Comparison of ENCODE assay signal across 8 cellular contexts in genomic region chr4:163494360-163495241, GRCh38. TPM values are rescaled to one million over a fixed set of nuclear protein-coding genes. Genes with fewer than 3 reads are reported as not detected.
A peak's percentile ranks its signal among the peaks of the same experiment; 100 is the strongest.
DNase-seq lines count a peak whose midpoint lies in the region; ATAC-seq and TF ChIP-seq lines count a peak whose summit lies in the region.

TSS of gene TMA16 (plus strand) at chr4:163494690. CDS start at chr4:163494802, 112 bp downstream.

- H3K27me3 Mint-ChIP-seq in CD4-positive, CD25-positive, alpha-beta regulatory T cell, result peaks cover 17% of the 10 kb centered on the region
- peaks cover 8% of the 10 kb centered on the region for H3K27me3 Mint-ChIP-seq in activated CD8-positive, alpha-beta T cell treated with anti-CD3 and anti-CD28 coated beads, Interleukin-2, amount 10 ng/mL, durations not matched to agents 7 days and 5 days (ENCODE audit: low read depth)

- H3K27me3 ChIP-seq in CD4-positive, CD25-positive, alpha-beta regulatory T cell (ENCODE audit: control insufficient read depth, insufficient read depth, low read length), result no peaks in the 10 kb centered on the region
- H3K27me3 ChIP-seq in lung (ENCODE audit: control insufficient read depth, insufficient read depth), result no peaks in the 10 kb centered on the region

- H3K36me3 Mint-ChIP-seq in CD4-positive, CD25-positive, alpha-beta regulatory T cell, result no peaks in the 10 kb centered on the region
- peaks cover 21% of the 10 kb centered on the region for H3K36me3 Mint-ChIP-seq in activated CD8-positive, alpha-beta T cell treated with anti-CD3 and anti-CD28 coated beads, Interleukin-2, amount 10 ng/mL, durations not matched to agents 7 days and 5 days (ENCODE audit: low read depth)

- H3K36me3 ChIP-seq in CD4-positive, CD25-positive, alpha-beta regulatory T cell (ENCODE audit: control insufficient read depth, insufficient read depth, low read length), result no peaks in the 10 kb centered on the region
- H3K36me3 ChIP-seq in lung (ENCODE audit: control insufficient read depth in 2 of 2, insufficient read depth in 2 of 2, low read length in 2 of 2), result no peaks in the 10 kb centered on the region

- H3K4me1 ChIP-seq in CD4-positive, CD25-positive, alpha-beta regulatory T cell (ENCODE audit: control insufficient read depth, insufficient read depth, low read length, poor library complexity, severe bottlenecking), result peaks cover 29% of the 10 kb centered on the region
- H3K4me1 ChIP-seq in lung (ENCODE audit: control insufficient read depth in 2 of 2, insufficient read depth in 2 of 2, low read length in 2 of 2), result peaks cover 0 to 7% of the 10 kb centered on the region in 2 donors

- no peaks in the 10 kb centered on the region for H3K9me3 ChIP-seq in CD4-positive, CD25-positive, alpha-beta regulatory T cell (ENCODE audit: control insufficient read depth in 2 of 2, low read length in 2 of 2)
- no peaks in the 10 kb centered on the region for H3K9me3 ChIP-seq in lung (ENCODE audit: control insufficient read depth in 2 of 2, insufficient read depth in 1 of 2, low read length in 1 of 2)

- CTCF ChIA-PET in activated CD8-positive, alpha-beta T cell treated with anti-CD3 and anti-CD28 coated beads, Interleukin-2, amount 10 ng/mL, durations not matched to agents 7 days and 5 days (lab: Charles Lee), result interaction anchor here (0.6 to 3.4 kb wide), 7 partner anchors 9 to 61 kb away, joined by 3 to 35 read pairs (median 4); no protein-coding TSS in a partner anchor

- H3K4me3 Mint-ChIP-seq in CD4-positive, CD25-positive, alpha-beta regulatory T cell, result peak within 1 kb of the TSS; percentile 98 to 100 (median 98)
- H3K4me3 Mint-ChIP-seq in activated CD8-positive, alpha-beta T cell treated with anti-CD3 and anti-CD28 coated beads, Interleukin-2, amount 10 ng/mL, durations not matched to agents 7 days and 5 days, result peak within 1 kb of the TSS; percentile 100

- POLR2A ChIA-PET in activated CD8-positive, alpha-beta T cell treated with anti-CD3 and anti-CD28 coated beads, Interleukin-2, amount 10 ng/mL, durations not matched to agents 7 days and 5 days (lab: Charles Lee), result interaction anchor here (0.6 to 1.7 kb wide), 13 partner anchors 9 to 67 kb away, joined by 3 to 6 read pairs (median 4); no protein-coding TSS in a partner anchor

- peak within 1 kb of the TSS; percentile 93 for H3K4me3 ChIP-seq in CD4-positive, CD25-positive, alpha-beta regulatory T cell (ENCODE audit: low read depth, low read length)
- H3K4me3 ChIP-seq in lung, result peak within 1 kb of the TSS; percentile 66

- peaks cover 22 to 37% (median 31%) of the 10 kb centered on the region in 4 donors for H3K4me1 Mint-ChIP-seq in CD4-positive, CD25-positive, alpha-beta regulatory T cell
- peaks cover 35% of the 10 kb centered on the region for H3K4me1 Mint-ChIP-seq in activated CD8-positive, alpha-beta T cell treated with anti-CD3 and anti-CD28 coated beads, Interleukin-2, amount 10 ng/mL, durations not matched to agents 7 days and 5 days (ENCODE audit: low read depth)

- no peak for TF ChIP-seq CTCF in lung (IDR thresholded peaks at IDR 0.05; ENCODE audit: control extremely low read depth, extremely low read depth)

- H3K27ac Mint-ChIP-seq in CD4-positive, CD25-positive, alpha-beta regulatory T cell, result peak within 1 kb of the TSS; percentile 93 to 99 (median 99)
- peak within 1 kb of the TSS; percentile 99 for H3K27ac Mint-ChIP-seq in activated CD8-positive, alpha-beta T cell treated with anti-CD3 and anti-CD28 coated beads, Interleukin-2, amount 10 ng/mL, durations not matched to agents 7 days and 5 days

- H3K9me3 Mint-ChIP-seq in CD4-positive, CD25-positive, alpha-beta regulatory T cell, result no peaks in the 10 kb centered on the region
- no peaks in the 10 kb centered on the region for H3K9me3 Mint-ChIP-seq in activated CD8-positive, alpha-beta T cell treated with anti-CD3 and anti-CD28 coated beads, Interleukin-2, amount 10 ng/mL, durations not matched to agents 7 days and 5 days (ENCODE audit: insufficient read depth)

- WGBS in lung, 2 donors, result 0% methylated on average over 64 of the region's 64 CpGs

- ATAC-seq in CD4-positive, CD25-positive, alpha-beta regulatory T cell (ENCODE audit: low read depth in 2 of 2), result peak; percentile 79 to 82
- peak; percentile 84 for ATAC-seq in GM19438 (IDR thresholded peaks at IDR 0.05; ENCODE audit: low read depth, unreplicated experiment)
- peak; percentile 52 for ATAC-seq in HG03575 (IDR thresholded peaks at IDR 0.05; ENCODE audit: extremely low read depth, insufficient number of reproducible peaks, low FRiP score, unreplicated experiment)
- ATAC-seq in activated CD8-positive, alpha-beta T cell treated with anti-CD3 and anti-CD28 coated beads, Interleukin-2, amount 10 ng/mL, durations not matched to agents 7 days and 5 days, result peak; percentile 91
- ATAC-seq in lung (ENCODE audit: insufficient read depth, low FRiP score), result peak; percentile 97

- DNase-seq in CD4-positive, CD25-positive, alpha-beta regulatory T cell, result peak; percentile 58 to 94 (median 80)
- DNase-seq in NCI-H82 treated with DMSO at 0.1 percent for 48 hours (lab: John Stamatoyannopoulos, UW; ENCODE audit: unreplicated experiment) (peak; percentile 83), lung (ENCODE audit: low spot score) (peak; percentile 89)
- peak; percentile 91 for DNase-seq in activated CD8-positive, alpha-beta T cell treated with anti-CD3 and anti-CD28 coated beads, Interleukin-2, amount 10 ng/mL, durations not matched to agents 7 days and 5 days
- DNase-seq in effector CD4-positive, alpha-beta T cell, result peak; percentile 62
- peak; percentile 67 to 72 (median 69) for DNase-seq in stimulated activated CD4-positive, alpha-beta T cell treated with anti-CD3 and anti-CD28 coated beads, TNF-alpha, amount 100 ng/mL, for 4 hours (ENCODE audit: low read depth in 3 of 3)

- peak within 1 kb of the TSS; percentile 81 for H3K27ac ChIP-seq in CD4-positive, CD25-positive, alpha-beta regulatory T cell (ENCODE audit: insufficient read depth, low read length, poor library complexity, severe bottlenecking)
- H3K27ac ChIP-seq in lung (ENCODE audit: low read depth in 1 of 2, low read length in 1 of 2), result peak within 1 kb of the TSS; percentile 87

RNA-seq across cellular contexts. Expression of gene TMA16, which starts in this region (rescaled TPM):
- total RNA-seq in CD4-positive, CD25-positive, alpha-beta regulatory T cell, result 10.4 TPM
- polyA plus RNA-seq in CD4-positive, CD25-positive, alpha-beta regulatory T cell, result 10 to 100 TPM; 14.4 to 20.7 (median 15.6) TPM
- 10 to 100 TPM; 34.1 TPM for total RNA-seq in activated CD8-positive, alpha-beta T cell treated with anti-CD3 and anti-CD28 coated beads, Interleukin-2, amount 10 ng/mL, durations not matched to agents 7 days and 5 days
- 10 to 100 TPM; 22.4 to 23.8 TPM for total RNA-seq in lung
- 10 to 100 TPM; 15.7 to 17.2 TPM for polyA plus RNA-seq in lung

Comparison
In these comparisons a context has a peak if more than half of its experiments do, and no peak if none do; other contexts are left out.
1. Peak in every context shown above with its lines: DNase-seq, ATAC-seq, H3K4me3 ChIP-seq and H3K27ac ChIP-seq.